26 cellular contexts compared by ENCODE assay signal in genomic region chr20:21381619-21382018, GRCh38. TPM values are rescaled to one million over a fixed set of nuclear protein-coding genes. Genes with fewer than 3 reads are reported as not detected.
"Had no signal": no experiment of that assay in that cellular context is flagged by ENCODE, and none has a peak within 500 bp of the region (broad histone marks: within the 10 kb centered on the region; RNA-seq: fewer than 3 reads in every experiment).

No MANE protein-coding gene starts in this region.

- H3K27ac ChIP-seq: SJSA1 had no signal

- DNase-seq: KBM-7, MG63, NCI-H1092, NCI-H1105 treated with DMSO at 0.1 percent for 48 hours, NCI-H1417 treated with DMSO at 0.1 percent for 48 hours, NCI-H146, NCI-H1694 treated with DMSO at 0.1 percent for 48 hours, NCI-H1930, NCI-H2081 treated with DMSO at 0.1 percent for 48 hours, NCI-H2171, NCI-H226, NCI-H446, NCI-H510A, NCI-H524 treated with DMSO at 0.1 percent for 48 hours, NCI-H69, NCI-H774, Right ventricle myocardium superior, RPMI8226, SIG-M5, SK-N-SH, SW 1271, T-cell had no signal

- H3K27me3 ChIP-seq: MG63, SJSA1 had no signal

- FAIRE-seq: RCC 7860 had no signal

- H3K9ac ChIP-seq: SK-N-SH had no signal

- ATAC-seq: T-cell had no signal

- H3K4me2 ChIP-seq: SK-N-SH had no signal

- H3K4me1 ChIP-seq: SJSA1 had no signal

- H3K9me3 ChIP-seq: MG63, SJSA1, SK-N-SH had no signal

- H3K4me3 ChIP-seq: MG63, SJSA1 had no signal

RNA-seq across cellular contexts. Expression of gene NKX2-4, which starts 15.7 kb away (rescaled TPM):
- total RNA-seq: HT-29, Right ventricle myocardium superior, T-cell had no signal
- polyA plus RNA-seq: IgD-negative memory B cell, SK-N-SH had no signal
